In genomic region chr2:62292190-62292589, GRCh38 we compare ENCODE assay signal across 12 cellular contexts.
DNase-seq lines count a peak whose midpoint lies in the region; ATAC-seq and TF ChIP-seq lines count a peak whose summit lies in the region.
"Had no signal": no experiment of that assay in that cellular context is flagged by ENCODE, and none has a peak within 500 bp of the region (broad histone marks: within the 10 kb centered on the region; RNA-seq: fewer than 3 reads in every experiment).

No MANE protein-coding gene starts in this region.

- no peaks in the 10 kb centered on the region for H3K36me3 ChIP-seq in adrenal gland (replicated peaks in 1 of 2)
- no peaks in the 10 kb centered on the region for H3K36me3 ChIP-seq in stomach smooth muscle (ENCODE audit: control insufficient read depth in 2 of 2, insufficient read depth in 2 of 2, low read length in 2 of 2)
- H3K36me3 ChIP-seq: tibial artery had no signal

- DNase-seq in DMS153 treated with DMSO at 0.1 percent for 48 hours (lab: John Stamatoyannopoulos, UW; ENCODE audit: unreplicated experiment) (peak; percentile 37), DMS153 (lab: John Stamatoyannopoulos, UW) (no peak), adrenal gland (peak; percentile 48 to 80 (median 77)), hepatic stellate cell (ENCODE audit: low spot score) (peak; percentile 22), NCI-H446 treated with DMSO at 0.1 percent for 48 hours (lab: John Stamatoyannopoulos, UW) (no peak)
- DNase-seq: activated naive CD4-positive, alpha-beta T cell treated with anti-CD3 and anti-CD28 coated beads for 36 hours; Kasumi-1; SW 1271; tibial artery had no signal

- intact Hi-C loops in adrenal gland (cut with DNase I), result no loop called here

- peak overlapping the region; percentile 22 to 91 (median 71) for H3K27ac ChIP-seq in adrenal gland
- H3K27ac ChIP-seq in stomach smooth muscle (ENCODE audit: low read length), result peak overlapping the region; percentile 46

- peak in 1 of 2 donors; percentile 37 for TF ChIP-seq POLR2A in adrenal gland (IDR thresholded peaks at IDR 0.05)

- TF ChIP-seq CTCF in adrenal gland (IDR thresholded peaks at IDR 0.05), result no peak

- H3K27me3 ChIP-seq in adrenal gland (no peaks in the 10 kb centered on the region), stomach smooth muscle (ENCODE audit: control insufficient read depth in 1 of 2, insufficient read depth in 2 of 2, low read length in 2 of 2) (no peaks in the 10 kb centered on the region)
- H3K27me3 ChIP-seq: tibial artery had no signal

- 13 to 26% (median 24%) methylated on average over 4 of the region's 4 CpGs for WGBS in adrenal gland, 4 donors

- H3K4me3 ChIP-seq in adrenal gland (no peak overlapping the region), stomach smooth muscle (ENCODE audit: low read length in 2 of 2) (peak overlapping the region in 1 of 2 donors; percentile 54)
- H3K4me3 ChIP-seq: tibial artery had no signal

- H3K9me3 ChIP-seq in adrenal gland (replicated peaks in 1 of 3) (no peaks in the 10 kb centered on the region), stomach smooth muscle (ENCODE audit: control insufficient read depth in 2 of 2, low read length in 2 of 2) (no peaks in the 10 kb centered on the region)
- H3K9me3 ChIP-seq: tibial artery had no signal

- H3K4me1 ChIP-seq in adrenal gland (replicated peaks in 1 of 2) (peaks cover 21 to 26% of the 10 kb centered on the region in 2 donors), stomach smooth muscle (ENCODE audit: control insufficient read depth, insufficient read depth, low read length) (peaks cover 27% of the 10 kb centered on the region)

- H3K9ac ChIP-seq in stomach smooth muscle (ENCODE audit: low read length in 2 of 2), result no peak overlapping the region

- ATAC-seq in HG03521 (IDR thresholded peaks at IDR 0.05; ENCODE audit: unreplicated experiment) (no peak), HG02970 (IDR thresholded peaks at IDR 0.05; ENCODE audit: low FRiP score, unreplicated experiment) (no peak)

Comparison
In these comparisons a context has a peak if more than half of its experiments do, and no peak if none do; other contexts are left out.
1. DNase-seq: peak in DMS153 treated with DMSO at 0.1 percent for 48 hours (single experiment), adrenal gland (7 of 7) and hepatic stellate cell (single experiment); none in DMS153 (single experiment) and NCI-H446 treated with DMSO at 0.1 percent for 48 hours (single experiment).